ENCODE assay signal across 10 cellular contexts in the genomic region with DNA sequence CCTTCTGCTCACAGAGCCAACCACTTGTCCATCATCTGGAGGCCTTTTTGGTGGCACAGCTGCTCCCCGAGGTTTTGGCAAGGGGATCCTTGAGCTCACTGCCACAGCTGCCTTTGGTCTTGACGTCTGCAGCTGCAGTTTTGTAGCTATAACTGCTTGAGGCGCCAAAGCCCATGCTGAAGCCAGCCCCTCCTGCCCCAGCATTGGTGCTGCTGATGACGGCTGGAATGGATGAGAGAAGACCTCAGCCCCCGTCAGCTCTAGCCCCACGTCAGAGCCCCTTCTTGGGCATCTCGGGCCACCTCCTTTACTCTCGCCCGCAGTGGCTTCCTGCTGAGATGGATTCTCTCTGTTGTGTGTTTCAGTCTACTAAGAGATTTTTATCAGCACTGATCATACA. TPM values are rescaled to one million over a fixed set of nuclear protein-coding genes. Genes with fewer than 3 reads are reported as not detected.
A peak's percentile ranks its signal among the peaks of the same experiment; 100 is the strongest.
DNase-seq lines count a peak whose midpoint lies in the region; ATAC-seq and TF ChIP-seq lines count a peak whose summit lies in the region.
"Had no signal": no experiment of that assay in that cellular context is flagged by ENCODE, and none has a peak within 500 bp of the region (broad histone marks: within the 10 kb centered on the region; RNA-seq: fewer than 3 reads in every experiment).

No MANE protein-coding gene starts in this region.

- H3K4me3 ChIP-seq in CD8-positive, alpha-beta memory T cell (ENCODE audit: low read length) = no peak overlapping the region
- H3K4me3 ChIP-seq in sigmoid colon = no peak overlapping the region
- H3K4me3 ChIP-seq: lower lobe of right lung had no signal

- DNase-seq in CD8-positive, alpha-beta memory T cell = peak; percentile 39 to 88 (median 62)
- peak; percentile 35 to 44 for DNase-seq in activated CD4-positive, alpha-beta T cell treated with anti-CD3 and anti-CD28 coated beads for 4 hours
- peak; percentile 14 for DNase-seq in activated gamma-delta T cell treated with anti-CD3 and anti-CD28 coated beads, Interleukin-2, amount 50 U/mL, for 16 hours (ENCODE audit: low read depth)
- DNase-seq in sigmoid colon (peak; percentile 27), NCI-H146 treated with DMSO at 0.1 percent for 48 hours (lab: John Stamatoyannopoulos, UW; ENCODE audit: unreplicated experiment) (no peak), NOMO-1 (lab: John Stamatoyannopoulos, UW; ENCODE audit: unreplicated experiment in 2 of 2) (no peak)
- DNase-seq: lower lobe of right lung had no signal

- H3K9me3 Mint-ChIP-seq in CD8-positive, alpha-beta memory T cell = no peaks in the 10 kb centered on the region

- peaks cover 18 to 36% (median 33%) of the 10 kb centered on the region in 3 donors for H3K4me1 Mint-ChIP-seq in CD8-positive, alpha-beta memory T cell

- no peaks in the 10 kb centered on the region for H3K36me3 ChIP-seq in CD8-positive, alpha-beta memory T cell (ENCODE audit: insufficient read depth, low read length)
- H3K36me3 ChIP-seq in sigmoid colon = no peaks in the 10 kb centered on the region
- H3K36me3 ChIP-seq: lower lobe of right lung had no signal

- peak overlapping the region in 3 of 7 donors; percentile 1 to 26 (median 25) for H3K4me3 Mint-ChIP-seq in CD8-positive, alpha-beta memory T cell

- H3K36me3 Mint-ChIP-seq in CD8-positive, alpha-beta memory T cell = no peaks in the 10 kb centered on the region

- peaks cover 45% of the 10 kb centered on the region for H3K4me1 ChIP-seq in CD8-positive, alpha-beta memory T cell (ENCODE audit: insufficient read depth, low read length)
- H3K4me1 ChIP-seq in sigmoid colon = no peaks in the 10 kb centered on the region
- H3K4me1 ChIP-seq: lower lobe of right lung, parathyroid adenoma had no signal

- intact Hi-C loops in sigmoid colon (cut with DNase I) = loop anchor here (10.0 kb wide), 1 partner anchor 431 kb away; no protein-coding TSS in a partner anchor

- no peak for TF ChIP-seq CTCF in sigmoid colon (IDR thresholded peaks at IDR 0.05)

- TF ChIP-seq EP300 in sigmoid colon (IDR thresholded peaks at IDR 0.05) = no peak

- ATAC-seq in HG03469 (IDR thresholded peaks at IDR 0.05; ENCODE audit: unreplicated experiment) = no peak
- no peak for ATAC-seq in GM18519 (IDR thresholded peaks at IDR 0.05; ENCODE audit: low FRiP score, unreplicated experiment)
- ATAC-seq: lower lobe of right lung had no signal

- H3K9me3 ChIP-seq in CD8-positive, alpha-beta memory T cell (ENCODE audit: low read length) = no peaks in the 10 kb centered on the region
- H3K9me3 ChIP-seq in sigmoid colon = no peaks in the 10 kb centered on the region
- H3K9me3 ChIP-seq: lower lobe of right lung had no signal

- POLR2A ChIA-PET in CD8-positive, alpha-beta memory T cell (lab: Charles Lee) = interaction anchor here (0.7 to 1.1 kb wide), 3 partner anchors 48 to 293 kb away, joined by 3 read pairs; no protein-coding TSS in a partner anchor

- no peak for TF ChIP-seq POLR2A in sigmoid colon (IDR thresholded peaks at IDR 0.05)

- H3K27ac Mint-ChIP-seq in CD8-positive, alpha-beta memory T cell = peak overlapping the region in 7 of 8 donors; percentile 10 to 91 (median 78)

- CTCF ChIA-PET in CD8-positive, alpha-beta memory T cell (lab: Charles Lee) = interaction anchor here (0.9 to 13.9 kb wide), 8 partner anchors 14 to 292 kb away, joined by 3 to 276 read pairs (median 4); partner anchors contain the start of gene KRT4

- peaks cover 4 to 7% of the 10 kb centered on the region in 2 donors for H3K27me3 Mint-ChIP-seq in CD8-positive, alpha-beta memory T cell

- H3K27me3 ChIP-seq in CD8-positive, alpha-beta memory T cell (ENCODE audit: insufficient read depth, low read length, poor library complexity, severe bottlenecking) = no peaks in the 10 kb centered on the region
- H3K27me3 ChIP-seq in sigmoid colon = no peaks in the 10 kb centered on the region

- no peak overlapping the region for H3K27ac ChIP-seq in CD8-positive, alpha-beta memory T cell (ENCODE audit: low read depth, low read length)
- no peak overlapping the region for H3K27ac ChIP-seq in sigmoid colon
- H3K27ac ChIP-seq: lower lobe of right lung, parathyroid adenoma had no signal

- WGBS in sigmoid colon, 2 donors = 61 to 78% methylated on average over 9 of the region's 9 CpGs

RNA-seq across cellular contexts. Expression of gene KRT74, which starts 12.3 kb away (rescaled TPM):
- total RNA-seq in CD8-positive, alpha-beta memory T cell = not detected
- polyA plus RNA-seq in CD8-positive, alpha-beta memory T cell = not detected
- total RNA-seq in sigmoid colon = not detected
- polyA plus RNA-seq in sigmoid colon = not detected
- total RNA-seq: lower lobe of right lung had no signal

RNA-seq across cellular contexts. Expression of gene KRT72, which starts 15.3 kb away (rescaled TPM):
- total RNA-seq in CD8-positive, alpha-beta memory T cell = not detected
- not detected for polyA plus RNA-seq in CD8-positive, alpha-beta memory T cell
- total RNA-seq in sigmoid colon = not detected
- under 1 TPM in 1 of 3 donors, not detected in 2; 0.79 TPM for polyA plus RNA-seq in sigmoid colon
- total RNA-seq: lower lobe of right lung had no signal

RNA-seq across cellular contexts. Expression of gene KRT73, which starts 32.4 kb away (rescaled TPM):
- total RNA-seq in CD8-positive, alpha-beta memory T cell = under 1 TPM in 1 of 2 experiments, not detected in 1; 0.13 TPM
- polyA plus RNA-seq in CD8-positive, alpha-beta memory T cell = 0.24 TPM
- total RNA-seq in sigmoid colon = not detected
- polyA plus RNA-seq in sigmoid colon = under 1 TPM in 1 of 3 donors, not detected in 2; 0.73 TPM
- total RNA-seq: lower lobe of right lung had no signal

RNA-seq across cellular contexts. Expression of gene KRT71, which starts 33.0 kb away (rescaled TPM):
- not detected for total RNA-seq in CD8-positive, alpha-beta memory T cell
- not detected for polyA plus RNA-seq in CD8-positive, alpha-beta memory T cell
- not detected for total RNA-seq in sigmoid colon
- not detected for polyA plus RNA-seq in sigmoid colon
- total RNA-seq: lower lobe of right lung had no signal

Comparison
In these comparisons a context has a peak if more than half of its experiments do, and no peak if none do; other contexts are left out.
1. DNase-seq: peak in CD8-positive, alpha-beta memory T cell (5 of 5), activated CD4-positive, alpha-beta T cell treated with anti-CD3 and anti-CD28 coated beads for 4 hours (2 of 2), activated gamma-delta T cell treated with anti-CD3 and anti-CD28 coated beads, Interleukin-2, amount 50 U/mL, for 16 hours (single experiment) and sigmoid colon (single experiment); none in NCI-H146 treated with DMSO at 0.1 percent for 48 hours (single experiment) and NOMO-1 (0 of 2).